1 cellular context compared by ENCODE assay signal in the genomic region with DNA sequence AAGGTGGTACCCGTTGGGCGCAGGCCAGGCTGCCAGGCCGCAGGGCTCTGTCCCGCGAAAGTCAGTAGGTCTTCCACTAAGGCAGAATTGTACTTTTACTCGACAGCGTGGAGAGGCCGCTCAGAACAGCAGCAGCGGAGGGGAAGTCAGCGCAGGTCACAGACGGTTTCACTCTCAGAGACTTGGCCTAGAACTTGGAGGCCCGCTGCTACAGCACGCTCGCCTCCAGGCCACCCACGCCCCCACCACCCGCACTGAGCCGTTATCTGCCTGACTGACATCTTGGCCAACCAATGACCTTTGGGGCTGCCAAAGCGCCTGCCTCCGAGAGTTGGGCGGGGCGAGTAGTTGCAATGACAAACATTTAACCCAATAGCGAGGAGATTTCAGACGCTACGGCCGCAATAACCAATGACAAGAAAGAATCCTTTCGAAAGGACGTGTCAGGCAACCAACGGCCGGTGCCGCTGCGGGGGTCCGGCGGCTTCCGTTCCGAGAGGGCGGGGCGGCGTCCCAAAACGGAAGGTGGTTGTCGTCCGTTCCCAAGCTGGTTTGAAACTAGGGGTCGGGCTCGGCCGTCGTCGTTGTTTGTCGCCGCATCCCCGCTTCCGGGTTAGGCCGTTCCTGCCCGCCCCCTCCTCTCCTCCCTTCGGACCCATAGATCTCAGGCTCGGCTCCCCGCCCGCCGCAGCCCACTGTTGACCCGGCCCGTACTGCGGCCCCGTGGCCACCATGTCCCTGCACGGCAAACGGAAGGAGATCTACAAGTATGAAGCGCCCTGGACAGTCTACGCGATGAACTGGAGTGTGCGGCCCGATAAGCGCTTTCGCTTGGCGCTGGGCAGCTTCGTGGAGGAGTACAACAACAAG.
A peak's percentile ranks its signal among the peaks of the same experiment; 100 is the strongest.
TF ChIP-seq lines count a peak whose summit lies in the region.

A gene with protein sequence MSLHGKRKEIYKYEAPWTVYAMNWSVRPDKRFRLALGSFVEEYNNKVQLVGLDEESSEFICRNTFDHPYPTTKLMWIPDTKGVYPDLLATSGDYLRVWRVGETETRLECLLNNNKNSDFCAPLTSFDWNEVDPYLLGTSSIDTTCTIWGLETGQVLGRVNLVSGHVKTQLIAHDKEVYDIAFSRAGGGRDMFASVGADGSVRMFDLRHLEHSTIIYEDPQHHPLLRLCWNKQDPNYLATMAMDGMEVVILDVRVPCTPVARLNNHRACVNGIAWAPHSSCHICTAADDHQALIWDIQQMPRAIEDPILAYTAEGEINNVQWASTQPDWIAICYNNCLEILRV (plus strand): TSS at position 532 of the 870 bp plus-strand sequence. CDS start 201 bp downstream, at position 733.

TF ChIP-seq in HepG2, 621 proteins besides CTCF, POLR2A, EP300 and RAD21 (continued from another document and continues in another):
- TF ChIP-seq, protein P1, sequence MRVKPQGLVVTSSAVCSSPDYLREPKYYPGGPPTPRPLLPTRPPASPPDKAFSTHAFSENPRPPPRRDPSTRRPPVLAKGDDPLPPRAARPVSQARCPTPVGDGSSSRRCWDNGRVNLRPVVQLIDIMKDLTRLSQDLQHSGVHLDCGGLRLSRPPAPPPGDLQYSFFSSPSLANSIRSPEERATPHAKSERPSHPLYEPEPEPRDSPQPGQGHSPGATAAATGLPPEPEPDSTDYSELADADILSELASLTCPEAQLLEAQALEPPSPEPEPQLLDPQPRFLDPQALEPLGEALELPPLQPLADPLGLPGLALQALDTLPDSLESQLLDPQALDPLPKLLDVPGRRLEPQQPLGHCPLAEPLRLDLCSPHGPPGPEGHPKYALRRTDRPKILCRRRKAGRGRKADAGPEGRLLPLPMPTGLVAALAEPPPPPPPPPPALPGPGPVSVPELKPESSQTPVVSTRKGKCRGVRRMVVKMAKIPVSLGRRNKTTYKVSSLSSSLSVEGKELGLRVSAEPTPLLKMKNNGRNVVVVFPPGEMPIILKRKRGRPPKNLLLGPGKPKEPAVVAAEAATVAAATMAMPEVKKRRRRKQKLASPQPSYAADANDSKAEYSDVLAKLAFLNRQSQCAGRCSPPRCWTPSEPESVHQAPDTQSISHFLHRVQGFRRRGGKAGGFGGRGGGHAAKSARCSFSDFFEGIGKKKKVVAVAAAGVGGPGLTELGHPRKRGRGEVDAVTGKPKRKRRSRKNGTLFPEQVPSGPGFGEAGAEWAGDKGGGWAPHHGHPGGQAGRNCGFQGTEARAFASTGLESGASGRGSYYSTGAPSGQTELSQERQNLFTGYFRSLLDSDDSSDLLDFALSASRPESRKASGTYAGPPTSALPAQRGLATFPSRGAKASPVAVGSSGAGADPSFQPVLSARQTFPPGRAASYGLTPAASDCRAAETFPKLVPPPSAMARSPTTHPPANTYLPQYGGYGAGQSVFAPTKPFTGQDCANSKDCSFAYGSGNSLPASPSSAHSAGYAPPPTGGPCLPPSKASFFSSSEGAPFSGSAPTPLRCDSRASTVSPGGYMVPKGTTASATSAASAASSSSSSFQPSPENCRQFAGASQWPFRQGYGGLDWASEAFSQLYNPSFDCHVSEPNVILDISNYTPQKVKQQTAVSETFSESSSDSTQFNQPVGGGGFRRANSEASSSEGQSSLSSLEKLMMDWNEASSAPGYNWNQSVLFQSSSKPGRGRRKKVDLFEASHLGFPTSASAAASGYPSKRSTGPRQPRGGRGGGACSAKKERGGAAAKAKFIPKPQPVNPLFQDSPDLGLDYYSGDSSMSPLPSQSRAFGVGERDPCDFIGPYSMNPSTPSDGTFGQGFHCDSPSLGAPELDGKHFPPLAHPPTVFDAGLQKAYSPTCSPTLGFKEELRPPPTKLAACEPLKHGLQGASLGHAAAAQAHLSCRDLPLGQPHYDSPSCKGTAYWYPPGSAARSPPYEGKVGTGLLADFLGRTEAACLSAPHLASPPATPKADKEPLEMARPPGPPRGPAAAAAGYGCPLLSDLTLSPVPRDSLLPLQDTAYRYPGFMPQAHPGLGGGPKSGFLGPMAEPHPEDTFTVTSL (CRISPR knock-in tag; IDR thresholded peaks at IDR 0.05; ENCODE audit: borderline replicate concordance) = peak; percentile 32; the same call in 1 of the 2 replicates
- TF ChIP-seq, protein P2, sequence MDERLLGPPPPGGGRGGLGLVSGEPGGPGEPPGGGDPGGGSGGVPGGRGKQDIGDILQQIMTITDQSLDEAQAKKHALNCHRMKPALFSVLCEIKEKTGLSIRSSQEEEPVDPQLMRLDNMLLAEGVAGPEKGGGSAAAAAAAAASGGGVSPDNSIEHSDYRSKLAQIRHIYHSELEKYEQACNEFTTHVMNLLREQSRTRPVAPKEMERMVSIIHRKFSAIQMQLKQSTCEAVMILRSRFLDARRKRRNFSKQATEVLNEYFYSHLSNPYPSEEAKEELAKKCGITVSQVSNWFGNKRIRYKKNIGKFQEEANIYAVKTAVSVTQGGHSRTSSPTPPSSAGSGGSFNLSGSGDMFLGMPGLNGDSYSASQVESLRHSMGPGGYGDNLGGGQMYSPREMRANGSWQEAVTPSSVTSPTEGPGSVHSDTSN (CRISPR knock-in tag; IDR thresholded peaks at IDR 0.05) = peak; percentile 99
- TF ChIP-seq, protein P3, sequence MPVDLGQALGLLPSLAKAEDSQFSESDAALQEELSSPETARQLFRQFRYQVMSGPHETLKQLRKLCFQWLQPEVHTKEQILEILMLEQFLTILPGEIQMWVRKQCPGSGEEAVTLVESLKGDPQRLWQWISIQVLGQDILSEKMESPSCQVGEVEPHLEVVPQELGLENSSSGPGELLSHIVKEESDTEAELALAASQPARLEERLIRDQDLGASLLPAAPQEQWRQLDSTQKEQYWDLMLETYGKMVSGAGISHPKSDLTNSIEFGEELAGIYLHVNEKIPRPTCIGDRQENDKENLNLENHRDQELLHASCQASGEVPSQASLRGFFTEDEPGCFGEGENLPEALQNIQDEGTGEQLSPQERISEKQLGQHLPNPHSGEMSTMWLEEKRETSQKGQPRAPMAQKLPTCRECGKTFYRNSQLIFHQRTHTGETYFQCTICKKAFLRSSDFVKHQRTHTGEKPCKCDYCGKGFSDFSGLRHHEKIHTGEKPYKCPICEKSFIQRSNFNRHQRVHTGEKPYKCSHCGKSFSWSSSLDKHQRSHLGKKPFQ (CRISPR knock-in tag; IDR thresholded peaks at IDR 0.05; ENCODE audit: insufficient replicate concordance) = no peak
- TF ChIP-seq IKZF4 (CRISPR knock-in tag; IDR thresholded peaks at IDR 0.05; ENCODE audit: borderline replicate concordance, low read depth, not compliant biosample characterization) (no peak), ZNF331 (CRISPR knock-in tag; IDR thresholded peaks at IDR 0.05) (0 out of 2 replicates have a peak, but pooled peaks have one; percentile 34), TAF1 (CRISPR knock-in tag; IDR thresholded peaks at IDR 0.05) (peak; percentile 78; the same call in 1 of the 2 replicates), ZNF10 (CRISPR knock-in tag; IDR thresholded peaks at IDR 0.05; ENCODE audit: borderline replicate concordance, low read depth) (no peak), NR2F2 (IDR thresholded peaks at IDR 0.05; ENCODE audit: borderline replicate concordance, low read depth) (0 out of 2 replicates have a peak, but pooled peaks have one; percentile 29), XBP1 (CRISPR knock-in tag; IDR thresholded peaks at IDR 0.05) (0 out of 2 replicates have a peak, but pooled peaks have one; percentile 65), THAP11 (CRISPR knock-in tag; IDR thresholded peaks at IDR 0.05) (peak; percentile 91), BCL6 (CRISPR knock-in tag; IDR thresholded peaks at IDR 0.05) (peak; percentile 80), ZNF790 (CRISPR knock-in tag; IDR thresholded peaks at IDR 0.05; ENCODE audit: borderline replicate concordance) (no peak; the same call in 1 of the 2 replicates), ZNF614 (CRISPR knock-in tag; IDR thresholded peaks at IDR 0.05; ENCODE audit: borderline replicate concordance) (peak; percentile 83), MLLT10 (CRISPR knock-in tag; IDR thresholded peaks at IDR 0.05) (no peak), NFE2L1 (CRISPR knock-in tag; IDR thresholded peaks at IDR 0.05; ENCODE audit: borderline replicate concordance) (0 out of 2 replicates have a peak, but pooled peaks have one; percentile 74), KDM1A (CRISPR knock-in tag; IDR thresholded peaks at IDR 0.05) (no peak), U2AF1 (optimal IDR thresholded peaks at IDR 0.05; ENCODE audit: low read depth, low read length) (no peak), ZNF850 (CRISPR knock-in tag; conservative IDR thresholded peaks at IDR 0.05) (no peak; the same call in 1 of the 2 replicates), CENPT (CRISPR knock-in tag; IDR thresholded peaks at IDR 0.05; ENCODE audit: low read depth) (0 out of 2 replicates have a peak, but pooled peaks have one; percentile 24), MATR3 (CRISPR knock-in tag; IDR thresholded peaks at IDR 0.05) (no peak), ESRRA (CRISPR knock-in tag; IDR thresholded peaks at IDR 0.05; ENCODE audit: low read depth) (peak; percentile 32), CBX2 (IDR thresholded peaks at IDR 0.05; ENCODE audit: low read depth, low read length) (no peak), CBX2 (CRISPR knock-in tag; IDR thresholded peaks at IDR 0.05; ENCODE audit: low read depth) (no peak), KAT8 (CRISPR knock-in tag; IDR thresholded peaks at IDR 0.05) (peak; percentile 88)
- TF ChIP-seq, protein P4, sequence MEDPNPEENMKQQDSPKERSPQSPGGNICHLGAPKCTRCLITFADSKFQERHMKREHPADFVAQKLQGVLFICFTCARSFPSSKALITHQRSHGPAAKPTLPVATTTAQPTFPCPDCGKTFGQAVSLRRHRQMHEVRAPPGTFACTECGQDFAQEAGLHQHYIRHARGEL (CRISPR knock-in tag; IDR thresholded peaks at IDR 0.05) = no peak
- TF ChIP-seq, protein P5, sequence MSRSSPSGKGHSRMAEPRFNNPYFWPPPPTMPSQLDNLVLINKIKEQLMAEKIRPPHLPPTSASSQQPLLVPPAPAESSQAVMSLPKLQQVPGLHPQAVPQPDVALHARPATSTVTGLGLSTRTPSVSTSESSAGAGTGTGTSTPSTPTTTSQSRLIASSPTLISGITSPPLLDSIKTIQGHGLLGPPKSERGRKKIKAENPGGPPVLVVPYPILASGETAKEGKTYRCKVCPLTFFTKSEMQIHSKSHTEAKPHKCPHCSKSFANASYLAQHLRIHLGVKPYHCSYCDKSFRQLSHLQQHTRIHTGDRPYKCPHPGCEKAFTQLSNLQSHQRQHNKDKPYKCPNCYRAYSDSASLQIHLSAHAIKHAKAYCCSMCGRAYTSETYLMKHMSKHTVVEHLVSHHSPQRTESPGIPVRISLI (CRISPR knock-in tag; IDR thresholded peaks at IDR 0.05; ENCODE audit: borderline replicate concordance) = peak; percentile 10; the same call in 1 of the 2 replicates
- TF ChIP-seq, protein P6, sequence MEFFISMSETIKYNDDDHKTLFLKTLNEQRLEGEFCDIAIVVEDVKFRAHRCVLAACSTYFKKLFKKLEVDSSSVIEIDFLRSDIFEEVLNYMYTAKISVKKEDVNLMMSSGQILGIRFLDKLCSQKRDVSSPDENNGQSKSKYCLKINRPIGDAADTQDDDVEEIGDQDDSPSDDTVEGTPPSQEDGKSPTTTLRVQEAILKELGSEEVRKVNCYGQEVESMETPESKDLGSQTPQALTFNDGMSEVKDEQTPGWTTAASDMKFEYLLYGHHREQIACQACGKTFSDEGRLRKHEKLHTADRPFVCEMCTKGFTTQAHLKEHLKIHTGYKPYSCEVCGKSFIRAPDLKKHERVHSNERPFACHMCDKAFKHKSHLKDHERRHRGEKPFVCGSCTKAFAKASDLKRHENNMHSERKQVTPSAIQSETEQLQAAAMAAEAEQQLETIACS (CRISPR knock-in tag; IDR thresholded peaks at IDR 0.05) = no peak; the same call in 1 of the 2 replicates
- TF ChIP-seq, protein P7, sequence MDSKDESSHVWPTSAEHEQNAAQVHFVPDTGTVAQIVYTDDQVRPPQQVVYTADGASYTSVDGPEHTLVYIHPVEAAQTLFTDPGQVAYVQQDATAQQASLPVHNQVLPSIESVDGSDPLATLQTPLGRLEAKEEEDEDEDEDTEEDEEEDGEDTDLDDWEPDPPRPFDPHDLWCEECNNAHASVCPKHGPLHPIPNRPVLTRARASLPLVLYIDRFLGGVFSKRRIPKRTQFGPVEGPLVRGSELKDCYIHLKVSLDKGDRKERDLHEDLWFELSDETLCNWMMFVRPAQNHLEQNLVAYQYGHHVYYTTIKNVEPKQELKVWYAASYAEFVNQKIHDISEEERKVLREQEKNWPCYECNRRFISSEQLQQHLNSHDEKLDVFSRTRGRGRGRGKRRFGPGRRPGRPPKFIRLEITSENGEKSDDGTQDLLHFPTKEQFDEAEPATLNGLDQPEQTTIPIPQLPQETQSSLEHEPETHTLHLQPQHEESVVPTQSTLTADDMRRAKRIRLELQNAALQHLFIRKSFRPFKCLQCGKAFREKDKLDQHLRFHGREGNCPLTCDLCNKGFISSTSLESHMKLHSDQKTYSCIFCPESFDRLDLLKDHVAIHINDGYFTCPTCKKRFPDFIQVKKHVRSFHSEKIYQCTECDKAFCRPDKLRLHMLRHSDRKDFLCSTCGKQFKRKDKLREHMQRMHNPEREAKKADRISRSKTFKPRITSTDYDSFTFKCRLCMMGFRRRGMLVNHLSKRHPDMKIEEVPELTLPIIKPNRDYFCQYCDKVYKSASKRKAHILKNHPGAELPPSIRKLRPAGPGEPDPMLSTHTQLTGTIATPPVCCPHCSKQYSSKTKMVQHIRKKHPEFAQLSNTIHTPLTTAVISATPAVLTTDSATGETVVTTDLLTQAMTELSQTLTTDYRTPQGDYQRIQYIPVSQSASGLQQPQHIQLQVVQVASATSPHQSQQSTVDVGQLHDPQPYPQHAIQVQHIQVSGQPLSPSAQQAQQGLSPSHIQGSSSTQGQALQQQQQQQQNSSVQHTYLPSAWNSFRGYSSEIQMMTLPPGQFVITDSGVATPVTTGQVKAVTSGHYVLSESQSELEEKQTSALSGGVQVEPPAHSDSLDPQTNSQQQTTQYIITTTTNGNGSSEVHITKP (CRISPR knock-in tag; IDR thresholded peaks at IDR 0.05; ENCODE audit: low read depth) = peak; percentile 85; the same call in 1 of the 2 replicates
- TF ChIP-seq, protein P8, sequence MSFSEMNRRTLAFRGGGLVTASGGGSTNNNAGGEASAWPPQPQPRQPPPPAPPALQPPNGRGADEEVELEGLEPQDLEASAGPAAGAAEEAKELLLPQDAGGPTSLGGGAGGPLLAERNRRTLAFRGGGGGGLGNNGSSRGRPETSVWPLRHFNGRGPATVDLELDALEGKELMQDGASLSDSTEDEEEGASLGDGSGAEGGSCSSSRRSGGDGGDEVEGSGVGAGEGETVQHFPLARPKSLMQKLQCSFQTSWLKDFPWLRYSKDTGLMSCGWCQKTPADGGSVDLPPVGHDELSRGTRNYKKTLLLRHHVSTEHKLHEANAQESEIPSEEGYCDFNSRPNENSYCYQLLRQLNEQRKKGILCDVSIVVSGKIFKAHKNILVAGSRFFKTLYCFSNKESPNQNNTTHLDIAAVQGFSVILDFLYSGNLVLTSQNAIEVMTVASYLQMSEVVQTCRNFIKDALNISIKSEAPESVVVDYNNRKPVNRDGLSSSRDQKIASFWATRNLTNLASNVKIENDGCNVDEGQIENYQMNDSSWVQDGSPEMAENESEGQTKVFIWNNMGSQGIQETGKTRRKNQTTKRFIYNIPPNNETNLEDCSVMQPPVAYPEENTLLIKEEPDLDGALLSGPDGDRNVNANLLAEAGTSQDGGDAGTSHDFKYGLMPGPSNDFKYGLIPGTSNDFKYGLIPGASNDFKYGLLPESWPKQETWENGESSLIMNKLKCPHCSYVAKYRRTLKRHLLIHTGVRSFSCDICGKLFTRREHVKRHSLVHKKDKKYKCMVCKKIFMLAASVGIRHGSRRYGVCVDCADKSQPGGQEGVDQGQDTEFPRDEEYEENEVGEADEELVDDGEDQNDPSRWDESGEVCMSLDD (CRISPR knock-in tag; IDR thresholded peaks at IDR 0.05; ENCODE audit: borderline replicate concordance) = no peak; the same call in 1 of the 2 replicates
- TF ChIP-seq, protein P9, sequence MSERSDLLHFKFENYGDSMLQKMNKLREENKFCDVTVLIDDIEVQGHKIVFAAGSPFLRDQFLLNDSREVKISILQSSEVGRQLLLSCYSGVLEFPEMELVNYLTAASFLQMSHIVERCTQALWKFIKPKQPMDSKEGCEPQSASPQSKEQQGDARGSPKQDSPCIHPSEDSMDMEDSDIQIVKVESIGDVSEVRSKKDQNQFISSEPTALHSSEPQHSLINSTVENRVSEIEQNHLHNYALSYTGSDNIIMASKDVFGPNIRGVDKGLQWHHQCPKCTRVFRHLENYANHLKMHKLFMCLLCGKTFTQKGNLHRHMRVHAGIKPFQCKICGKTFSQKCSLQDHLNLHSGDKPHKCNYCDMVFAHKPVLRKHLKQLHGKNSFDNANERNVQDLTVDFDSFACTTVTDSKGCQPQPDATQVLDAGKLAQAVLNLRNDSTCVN (CRISPR knock-in tag; IDR thresholded peaks at IDR 0.05; ENCODE audit: borderline replicate concordance) = peak; percentile 53
